Comparison of ENCODE assay signal across 8 cellular contexts in genomic region chr2:216691210-216691741, GRCh38. TPM values are rescaled to one million over a fixed set of nuclear protein-coding genes. Genes with fewer than 3 reads are reported as not detected.
DNase-seq lines count a peak whose midpoint lies in the region; ATAC-seq and TF ChIP-seq lines count a peak whose summit lies in the region.

No MANE protein-coding gene starts in this region.

- ATAC-seq in T-helper 17 cell, result peak; percentile 47
- ATAC-seq in GM21786 (IDR thresholded peaks at IDR 0.05; ENCODE audit: unreplicated experiment), result no peak
- ATAC-seq in GM21447 (IDR thresholded peaks at IDR 0.05; ENCODE audit: unreplicated experiment), result no peak

- CTCF ChIA-PET in Calu3 (lab: Charles Lee), result interaction anchor here (0.6 to 0.7 kb wide), 3 partner anchors 384 to 994 kb away, joined by 3 read pairs; no protein-coding TSS in a partner anchor

- peaks cover 14% of the 10 kb centered on the region for H3K27me3 ChIP-seq in mesendoderm (ENCODE audit: insufficient read depth, low read length, poor library complexity)
- no peaks in the 10 kb centered on the region for H3K27me3 ChIP-seq in tibial artery

- H3K27ac Mint-ChIP-seq in Calu3 (ENCODE audit: unreplicated experiment) (peak overlapping the region; percentile 18), T-helper 17 cell (no peak overlapping the region)

- no peak overlapping the region for H2BK15ac ChIP-seq in mesendoderm (replicated peaks; ENCODE audit: low read depth)

- H3K4me1 Mint-ChIP-seq in Calu3 (ENCODE audit: low read depth, unreplicated experiment), result peaks cover 38% of the 10 kb centered on the region
- H3K4me1 Mint-ChIP-seq in T-helper 17 cell, result peaks cover 18% of the 10 kb centered on the region

- intact Hi-C loops in Calu3 (cut with micrococcal nuclease; ENCODE audit: unreplicated experiment), result loop anchor here (10.0 kb wide), 2 partner anchors 294 to 414 kb away; no protein-coding TSS in a partner anchor
- intact Hi-C loops in tibial artery (cut with DNase I; ENCODE audit: low total_unique reads), result loop anchor here (10.0 kb wide), 1 partner anchor 294 kb away; no protein-coding TSS in a partner anchor

- no peaks in the 10 kb centered on the region for H3K9me3 Mint-ChIP-seq in Calu3 (ENCODE audit: low read depth, unreplicated experiment)

- no peaks in the 10 kb centered on the region for H3K79me1 ChIP-seq in mesendoderm (ENCODE audit: low read length)

- no peaks in the 10 kb centered on the region for H3K27me3 Mint-ChIP-seq in Calu3 (ENCODE audit: unreplicated experiment)
- peaks cover 72% of the 10 kb centered on the region for H3K27me3 Mint-ChIP-seq in T-helper 17 cell

- no peak overlapping the region for H3K4me3 ChIP-seq in mesendoderm (ENCODE audit: low read length)
- peak overlapping the region; percentile 67 to 71 for H3K4me3 ChIP-seq in tibial artery

- peak; percentile 81 for DNase-seq in Calu3
- peak; percentile 30 for DNase-seq in NCI-H1048 (lab: John Stamatoyannopoulos, UW)
- no peak for DNase-seq in T-helper 17 cell
- DNase-seq in epidermal melanocyte (ENCODE audit: insufficient read length, low spot score), result peak; percentile 21
- peak; percentile 89 for DNase-seq in mesendoderm
- DNase-seq in tibial artery, result peak; percentile 87 to 95

- no peak overlapping the region for H2BK120ac ChIP-seq in mesendoderm (ENCODE audit: low read depth, low read length)

- H3K27ac ChIP-seq in mesendoderm (ENCODE audit: low read depth, low read length) (no peak overlapping the region), tibial artery (peak overlapping the region; percentile 86 to 88)

- H3K4me3 Mint-ChIP-seq in Calu3 (ENCODE audit: low read depth, unreplicated experiment) (peak overlapping the region; percentile 55), T-helper 17 cell (peak overlapping the region; percentile 80)

- H3K4me2 ChIP-seq in mesendoderm (ENCODE audit: low read length), result peak overlapping the region; percentile 16

- no TSS peak for BruUV-seq in Calu3 (replicated peaks; lab: Mats Ljungman, UMichigan)

- H4K8ac ChIP-seq in mesendoderm (ENCODE audit: low read depth, low read length), result no peak overlapping the region

- H3K36me3 ChIP-seq in mesendoderm (ENCODE audit: control insufficient read depth, insufficient read depth, low read length) (no peaks in the 10 kb centered on the region), tibial artery (peaks cover 0 to 29% (median 24%) of the 10 kb centered on the region in 3 donors)

- peaks cover 10% of the 10 kb centered on the region for H3K4me1 ChIP-seq in mesendoderm (ENCODE audit: control insufficient read depth, low read depth, low read length)
- H3K4me1 ChIP-seq in tibial artery, result peaks cover 0 to 66% (median 50%) of the 10 kb centered on the region in 4 donors

- no peak overlapping the region for H3K23ac ChIP-seq in mesendoderm (ENCODE audit: low read length)

- H3K36me3 Mint-ChIP-seq in Calu3 (ENCODE audit: insufficient read depth, unreplicated experiment), result peaks cover 14% of the 10 kb centered on the region
- peaks cover 4% of the 10 kb centered on the region for H3K36me3 Mint-ChIP-seq in T-helper 17 cell (ENCODE audit: low read depth)

- no peaks in the 10 kb centered on the region for H3K79me2 ChIP-seq in mesendoderm (ENCODE audit: control insufficient read depth, insufficient read depth, low read length)

- no CpG with 5 or more reads among the region's 12 CpGs for WGBS in mesendoderm (ENCODE audit: extremely low coverage, insufficient coverage, low lambda C conversion rate)

- H4K5ac ChIP-seq in mesendoderm (ENCODE audit: low read length), result no peak overlapping the region

- TF ChIP-seq CTCF in Calu3 (IDR thresholded peaks at IDR 0.05; ENCODE audit: unreplicated experiment), result no peak
- no peak for TF ChIP-seq CTCF in tibial artery (IDR thresholded peaks at IDR 0.05)

- no peak overlapping the region for H2AK5ac ChIP-seq in mesendoderm (ENCODE audit: low read length)

- H3K9me3 ChIP-seq in T-helper 17 cell (ENCODE audit: control insufficient read depth, low read length, poor library complexity, severe bottlenecking) (no peaks in the 10 kb centered on the region), tibial artery (no peaks in the 10 kb centered on the region)

- H3K56ac ChIP-seq in mesendoderm (ENCODE audit: low read length), result no peak overlapping the region

- no peak overlapping the region for H2BK5ac ChIP-seq in mesendoderm (ENCODE audit: low read length)

- no peak overlapping the region for H3K18ac ChIP-seq in mesendoderm (ENCODE audit: low read length)

- no peak overlapping the region for H3K9ac ChIP-seq in mesendoderm (ENCODE audit: low read length)

- H3K4ac ChIP-seq in mesendoderm (ENCODE audit: low read depth, low read length), result no peak overlapping the region

RNA-seq across cellular contexts. Expression of gene IGFBP5, which starts 4.1 kb away (rescaled TPM):
- total RNA-seq in Calu3 (2022) (8.7 and 14.8 TPM in 2 replicates), T-helper 17 cell (not detected)
- 0.35 TPM for polyA plus RNA-seq in mesendoderm (2013, experiment 1 of 2)
- 0.32 TPM for polyA plus RNA-seq in mesendoderm (2013, experiment 2 of 2)

RNA-seq across cellular contexts. Expression of gene IGFBP2, which starts 58.1 kb away (rescaled TPM):
- total RNA-seq in Calu3 (2022) (164 and 175 TPM in 2 replicates), T-helper 17 cell (1 to 10 TPM in 1 of 2 donors, not detected in 1; 6.1 TPM)
- 158 TPM for polyA plus RNA-seq in mesendoderm (2013, experiment 1 of 2)
- 159 TPM for polyA plus RNA-seq in mesendoderm (2013, experiment 2 of 2)

Comparison
In these comparisons a context has a peak if more than half of its experiments do, and no peak if none do; other contexts are left out.
1. DNase-seq: peak in Calu3 (single experiment), NCI-H1048 (single experiment), epidermal melanocyte (single experiment), mesendoderm (single experiment) and tibial artery (2 of 2); none in T-helper 17 cell (0 of 3).
2. RNA of gene IGFBP2, which starts 58.1 kb away (total RNA-seq): 164 to 175 TPM in Calu3; 6.1 TPM in T-helper 17 cell; every median in the first group is over 10 times any median in the second.